Comparison of ENCODE assay signal across 1 cellular context in genomic region chr2:169139993-169140767, GRCh38.
TF ChIP-seq lines count a peak whose summit lies in the region.

No MANE protein-coding gene starts in this region.

TF ChIP-seq in H1, 55 proteins besides CTCF, POLR2A, EP300 and RAD21:
- TF ChIP-seq ASH2L (IDR thresholded peaks at IDR 0.05; ENCODE audit: low read length) (peak; percentile 36), EZH2 (IDR thresholded peaks at IDR 0.05; ENCODE audit: low read depth, low read length, severe bottlenecking) (no peak), PHF8 (conservative IDR thresholded peaks at IDR 0.05; ENCODE audit: low read depth, low read length) (no peak), USF2 (IDR thresholded peaks at IDR 0.05; ENCODE audit: low read length) (no peak)
